1 cellular context compared by ENCODE assay signal in genomic region chr15:89946681-89947313, GRCh38.
A peak's percentile ranks its signal among the peaks of the same experiment; 100 is the strongest.
TF ChIP-seq lines count a peak whose summit lies in the region.

No MANE protein-coding gene starts in this region.

TF ChIP-seq in K562, 482 proteins besides CTCF, POLR2A, EP300 and RAD21 (continued from another document):
- TF ChIP-seq, protein P1, sequence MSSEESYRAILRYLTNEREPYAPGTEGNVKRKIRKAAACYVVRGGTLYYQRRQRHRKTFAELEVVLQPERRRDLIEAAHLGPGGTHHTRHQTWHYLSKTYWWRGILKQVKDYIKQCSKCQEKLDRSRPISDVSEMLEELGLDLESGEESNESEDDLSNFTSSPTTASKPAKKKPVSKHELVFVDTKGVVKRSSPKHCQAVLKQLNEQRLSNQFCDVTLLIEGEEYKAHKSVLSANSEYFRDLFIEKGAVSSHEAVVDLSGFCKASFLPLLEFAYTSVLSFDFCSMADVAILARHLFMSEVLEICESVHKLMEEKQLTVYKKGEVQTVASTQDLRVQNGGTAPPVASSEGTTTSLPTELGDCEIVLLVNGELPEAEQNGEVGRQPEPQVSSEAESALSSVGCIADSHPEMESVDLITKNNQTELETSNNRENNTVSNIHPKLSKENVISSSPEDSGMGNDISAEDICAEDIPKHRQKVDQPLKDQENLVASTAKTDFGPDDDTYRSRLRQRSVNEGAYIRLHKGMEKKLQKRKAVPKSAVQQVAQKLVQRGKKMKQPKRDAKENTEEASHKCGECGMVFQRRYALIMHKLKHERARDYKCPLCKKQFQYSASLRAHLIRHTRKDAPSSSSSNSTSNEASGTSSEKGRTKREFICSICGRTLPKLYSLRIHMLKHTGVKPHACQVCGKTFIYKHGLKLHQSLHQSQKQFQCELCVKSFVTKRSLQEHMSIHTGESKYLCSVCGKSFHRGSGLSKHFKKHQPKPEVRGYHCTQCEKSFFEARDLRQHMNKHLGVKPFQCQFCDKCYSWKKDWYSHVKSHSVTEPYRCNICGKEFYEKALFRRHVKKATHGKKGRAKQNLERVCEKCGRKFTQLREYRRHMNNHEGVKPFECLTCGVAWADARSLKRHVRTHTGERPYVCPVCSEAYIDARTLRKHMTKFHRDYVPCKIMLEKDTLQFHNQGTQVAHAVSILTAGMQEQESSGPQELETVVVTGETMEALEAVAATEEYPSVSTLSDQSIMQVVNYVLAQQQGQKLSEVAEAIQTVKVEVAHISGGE (CRISPR knock-in tag; IDR thresholded peaks at IDR 0.05): 0 out of 6 replicates have a peak, but pooled peaks of 1 of the 3 experiments have one; percentile 38
- TF ChIP-seq, protein P2, sequence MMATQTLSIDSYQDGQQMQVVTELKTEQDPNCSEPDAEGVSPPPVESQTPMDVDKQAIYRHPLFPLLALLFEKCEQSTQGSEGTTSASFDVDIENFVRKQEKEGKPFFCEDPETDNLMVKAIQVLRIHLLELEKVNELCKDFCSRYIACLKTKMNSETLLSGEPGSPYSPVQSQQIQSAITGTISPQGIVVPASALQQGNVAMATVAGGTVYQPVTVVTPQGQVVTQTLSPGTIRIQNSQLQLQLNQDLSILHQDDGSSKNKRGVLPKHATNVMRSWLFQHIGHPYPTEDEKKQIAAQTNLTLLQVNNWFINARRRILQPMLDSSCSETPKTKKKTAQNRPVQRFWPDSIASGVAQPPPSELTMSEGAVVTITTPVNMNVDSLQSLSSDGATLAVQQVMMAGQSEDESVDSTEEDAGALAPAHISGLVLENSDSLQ (IDR thresholded peaks at IDR 0.05): peak; percentile 59
- TF ChIP-seq RBFOX2 (IDR thresholded peaks at IDR 0.05; ENCODE audit: low read depth, low read length) (no peak), CBFA2T2 (conservative IDR thresholded peaks at IDR 0.05) (0 out of 2 replicates have a peak, but pooled peaks have one; percentile 2), CUX1 (CRISPR knock-in tag; IDR thresholded peaks at IDR 0.05) (no peak), CBX1 (IDR thresholded peaks at IDR 0.05; ENCODE audit: low read depth) (no peak), FOSL1 (tag; conservative IDR thresholded peaks at IDR 0.05) (peak; percentile 27; the same call in 1 of the 2 replicates), SIN3A (IDR thresholded peaks at IDR 0.05; ENCODE audit: borderline replicate concordance in 2 of 2, control insufficient read depth in 1 of 2, low read depth in 2 of 2, low read length in 2 of 2) (no peak), NFATC3 (IDR thresholded peaks at IDR 0.05) (no peak), TEAD1 (CRISPR knock-in tag; IDR thresholded peaks at IDR 0.05) (0 out of 4 replicates have a peak, but pooled peaks of 1 of the 2 experiments have one; percentile 7), RAD51 (IDR thresholded peaks at IDR 0.05; ENCODE audit: borderline replicate concordance, low read depth) (peak; percentile 45; the same call in 1 of the 2 replicates), ZNF316 (IDR thresholded peaks at IDR 0.05) (no peak)
- TF ChIP-seq, protein P3, sequence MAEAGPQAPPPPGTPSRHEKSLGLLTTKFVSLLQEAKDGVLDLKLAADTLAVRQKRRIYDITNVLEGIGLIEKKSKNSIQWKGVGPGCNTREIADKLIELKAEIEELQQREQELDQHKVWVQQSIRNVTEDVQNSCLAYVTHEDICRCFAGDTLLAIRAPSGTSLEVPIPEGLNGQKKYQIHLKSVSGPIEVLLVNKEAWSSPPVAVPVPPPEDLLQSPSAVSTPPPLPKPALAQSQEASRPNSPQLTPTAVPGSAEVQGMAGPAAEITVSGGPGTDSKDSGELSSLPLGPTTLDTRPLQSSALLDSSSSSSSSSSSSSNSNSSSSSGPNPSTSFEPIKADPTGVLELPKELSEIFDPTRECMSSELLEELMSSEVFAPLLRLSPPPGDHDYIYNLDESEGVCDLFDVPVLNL (CRISPR knock-in tag; IDR thresholded peaks at IDR 0.05; ENCODE audit: low read depth): no peak
